ENCODE assay signal across 8 cellular contexts in the genomic region with DNA sequence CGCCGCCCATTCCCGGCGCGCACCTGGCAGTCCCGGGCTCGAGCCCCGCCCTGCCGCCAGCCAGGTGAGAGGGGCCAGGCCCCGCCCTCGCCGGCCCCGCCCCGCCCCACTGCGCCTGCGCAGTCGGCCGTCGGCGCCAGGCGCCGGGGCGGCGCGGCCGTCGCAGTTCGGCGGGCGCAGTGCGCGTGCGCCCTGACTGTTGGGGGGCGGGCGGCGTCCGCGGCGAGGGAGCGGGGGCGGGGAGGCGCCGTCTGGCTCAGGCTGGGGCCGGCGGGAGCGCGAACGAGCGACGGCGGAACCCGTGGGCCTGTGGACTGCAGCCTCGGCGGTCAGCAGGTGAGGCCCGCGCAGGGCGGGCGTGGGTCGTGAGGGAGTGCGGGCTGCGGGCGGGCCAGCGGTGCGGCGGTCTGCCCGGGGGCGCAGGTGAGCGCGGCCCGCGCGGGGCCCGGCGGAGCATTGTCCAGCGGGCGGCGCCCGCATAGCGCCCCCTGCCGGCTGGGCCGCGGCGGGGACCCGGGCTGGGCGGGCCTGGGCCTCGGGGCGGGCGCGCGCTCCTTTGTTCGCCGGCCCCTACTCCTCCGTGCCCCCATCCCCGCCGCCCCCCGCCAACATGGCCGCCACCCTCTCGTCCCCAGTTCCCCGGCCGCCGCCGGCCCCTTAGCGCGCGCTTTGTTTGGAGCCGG. TPM values are rescaled to one million over a fixed set of nuclear protein-coding genes. Genes with fewer than 3 reads are reported as not detected.
A peak's percentile ranks its signal among the peaks of the same experiment; 100 is the strongest.
DNase-seq lines count a peak whose midpoint lies in the region; ATAC-seq and TF ChIP-seq lines count a peak whose summit lies in the region.

A gene (plus strand): TSS at position 242 of the 683 bp plus-strand sequence. CDS start 38,096 bp downstream, outside the sequence.

- WGBS in mesenchymal stem cell, result 0% methylated on average over 29 of the region's 106 CpGs

- H2BK5ac ChIP-seq in mesenchymal stem cell (ENCODE audit: low read depth, low read length, poor library complexity, severe bottlenecking), result peak within 1 kb of the TSS; percentile 98

- H2BK12ac ChIP-seq in mesenchymal stem cell (ENCODE audit: low read length in 2 of 2), result peak within 1 kb of the TSS; percentile 44 to 95

- H3K4me1 ChIP-seq in effector memory CD4-positive, alpha-beta T cell (ENCODE audit: control insufficient read depth, insufficient read depth, low read length, poor library complexity, severe bottlenecking), result peaks cover 9% of the 10 kb centered on the region
- peaks cover 8% of the 10 kb centered on the region for H3K4me1 ChIP-seq in mesenchymal stem cell (ENCODE audit: control insufficient read depth, insufficient read depth, low read depth, low read length)

- H3K79me1 ChIP-seq in mesenchymal stem cell (replicated peaks; ENCODE audit: low read length, poor library complexity, severe bottlenecking), result peaks cover 12% of the 10 kb centered on the region

- peak; percentile 70 for ATAC-seq in HG03378 (IDR thresholded peaks at IDR 0.05; ENCODE audit: unreplicated experiment)

- H3K9ac ChIP-seq in mesenchymal stem cell (ENCODE audit: low read length), result peak within 1 kb of the TSS; percentile 92

- peak within 1 kb of the TSS; percentile 100 for H4K91ac ChIP-seq in mesenchymal stem cell (ENCODE audit: low read length)

- peak within 1 kb of the TSS; percentile 98 for H2BK15ac ChIP-seq in mesenchymal stem cell (ENCODE audit: low read depth, poor library complexity, severe bottlenecking)

- H3K4ac ChIP-seq in mesenchymal stem cell (ENCODE audit: low read depth in 1 of 2, low read length in 2 of 2), result peak within 1 kb of the TSS; percentile 98 to 100

- peak within 1 kb of the TSS in 1 of 2 experiments; percentile 94 for H3K23ac ChIP-seq in mesenchymal stem cell (ENCODE audit: low read length in 2 of 2)

- H2AFZ ChIP-seq in mesenchymal stem cell (ENCODE audit: low read depth, low read length), result peak within 1 kb of the TSS; percentile 94

- peak within 1 kb of the TSS; percentile 100 for H4K8ac ChIP-seq in mesenchymal stem cell (ENCODE audit: low read length)

- peak; percentile 77 for DNase-seq in NCI-H774 (lab: John Stamatoyannopoulos, UW)
- peak; percentile 96 for DNase-seq in activated CD8-positive, alpha-beta memory T cell treated with anti-CD3 and anti-CD28 coated beads for 24 hours
- peak; percentile 74 to 76 (median 76) for DNase-seq in effector memory CD4-positive, alpha-beta T cell
- peak; percentile 72 for DNase-seq in mesenchymal stem cell
- peak; percentile 85 for DNase-seq in stimulated activated CD8-positive, alpha-beta memory T cell treated with anti-CD3 and anti-CD28 coated beads, Interleukin-12 subunit alpha, Interleukin-12 subunit beta, amount 100 ng/mL, for 4 hours (ENCODE audit: low read depth)

- H3K18ac ChIP-seq in mesenchymal stem cell (ENCODE audit: low read depth in 1 of 2, low read length in 2 of 2), result peak within 1 kb of the TSS; percentile 99 to 100

- TF ChIP-seq POLR2A in GM19193 (IDR thresholded peaks at IDR 0.05; ENCODE audit: extremely low read depth, insufficient read depth, insufficient read length), result peak; percentile 50

- peak within 1 kb of the TSS; percentile 88 for H3K27ac ChIP-seq in C4-2B
- peak within 1 kb of the TSS; percentile 64 for H3K27ac ChIP-seq in effector memory CD4-positive, alpha-beta T cell (ENCODE audit: insufficient read depth, low read length, poor library complexity, severe bottlenecking)
- peak within 1 kb of the TSS; percentile 89 for H3K27ac ChIP-seq in mesenchymal stem cell (ENCODE audit: low read length, poor library complexity, severe bottlenecking)

- H3K9me3 ChIP-seq in effector memory CD4-positive, alpha-beta T cell (ENCODE audit: control insufficient read depth, low read length), result no peaks in the 10 kb centered on the region
- H3K9me3 ChIP-seq in mesenchymal stem cell (ENCODE audit: control insufficient read depth, low read length), result no peaks in the 10 kb centered on the region

- peak; percentile 94 for TF ChIP-seq CTCF in C4-2B (conservative IDR thresholded peaks at IDR 0.05)

- no peaks in the 10 kb centered on the region for H3K27me3 ChIP-seq in effector memory CD4-positive, alpha-beta T cell (replicated peaks; ENCODE audit: control insufficient read depth, insufficient read depth, low read length, poor library complexity, severe bottlenecking)
- no peaks in the 10 kb centered on the region for H3K27me3 ChIP-seq in mesenchymal stem cell (ENCODE audit: control insufficient read depth in 1 of 2, insufficient read depth in 1 of 2, low read length in 2 of 2)

- no peaks in the 10 kb centered on the region for H3K36me3 ChIP-seq in effector memory CD4-positive, alpha-beta T cell (ENCODE audit: control insufficient read depth, insufficient read depth, low read length)
- H3K36me3 ChIP-seq in mesenchymal stem cell (ENCODE audit: control insufficient read depth in 1 of 2, insufficient read depth in 2 of 2, low read depth in 1 of 2, low read length in 2 of 2), result no peaks in the 10 kb centered on the region

- peak within 1 kb of the TSS; percentile 99 for H2BK120ac ChIP-seq in mesenchymal stem cell (ENCODE audit: low read depth, low read length)

- peak within 1 kb of the TSS; percentile 74 to 99 for H3K14ac ChIP-seq in mesenchymal stem cell (ENCODE audit: low read length in 2 of 2)

- H3K4me2 ChIP-seq in mesenchymal stem cell (ENCODE audit: low read length, poor library complexity, severe bottlenecking), result peak within 1 kb of the TSS; percentile 94

- H3K4me3 ChIP-seq in effector memory CD4-positive, alpha-beta T cell (ENCODE audit: insufficient read depth, low read depth, low read length, poor library complexity, severe bottlenecking), result peak within 1 kb of the TSS; percentile 65
- peak within 1 kb of the TSS; percentile 94 to 97 for H3K4me3 ChIP-seq in mesenchymal stem cell (ENCODE audit: insufficient read depth in 1 of 2, low read depth in 1 of 2, low read length in 2 of 2)

- peak within 1 kb of the TSS; percentile 14 for H2AK5ac ChIP-seq in mesenchymal stem cell (ENCODE audit: low read length, severe bottlenecking)

RNA-seq across cellular contexts. Expression of the gene that starts here (rescaled TPM):
- 51.2 TPM for polyA plus RNA-seq in mesenchymal stem cell (2013, experiment 1 of 2)
- 54.0 TPM for polyA plus RNA-seq in mesenchymal stem cell (2013, experiment 2 of 2)

Comparison
In these comparisons a context has a peak if more than half of its experiments do, and no peak if none do; other contexts are left out.
1. Peak in every context shown above with its lines: DNase-seq, ATAC-seq, H3K4me3 ChIP-seq and H3K27ac ChIP-seq.